10 cellular contexts compared by ENCODE assay signal in the genomic region with DNA sequence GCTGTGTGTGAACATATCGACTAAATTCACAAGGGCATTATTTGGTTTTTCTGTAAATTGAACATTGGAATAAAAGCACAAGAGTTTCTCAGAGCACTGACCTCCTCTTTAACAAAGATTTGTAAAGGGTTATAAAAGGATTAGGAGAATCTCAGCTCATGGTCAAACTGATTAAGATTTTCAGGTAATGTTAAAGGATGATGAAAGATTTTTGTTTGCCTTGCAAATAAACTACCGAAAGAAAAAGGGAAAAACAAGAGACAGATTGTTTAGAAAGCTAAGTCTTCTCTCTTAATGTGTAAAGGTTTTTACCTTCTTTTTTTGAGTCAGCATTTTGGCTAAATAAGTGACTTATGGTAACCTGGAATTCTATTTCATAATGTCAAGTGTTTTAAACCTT.
"Had no signal": no experiment of that assay in that cellular context is flagged by ENCODE, and none has a peak within 500 bp of the region (broad histone marks: within the 10 kb centered on the region; RNA-seq: fewer than 3 reads in every experiment).

No MANE protein-coding gene starts in this region.

- H3K4me2 ChIP-seq: GM23338, KMS-11 had no signal

- H2AFZ ChIP-seq: GM23338 had no signal

- H3K4me3 ChIP-seq: GM23338 had no signal

- DNase-seq: H9, HFFc6, Karpas-422, KBM-7 had no signal

- ATAC-seq: GM23338, HCT116 had no signal

- H3K27ac ChIP-seq: KMS-11 had no signal

- FAIRE-seq: H1, H54, HTR-8/SVneo had no signal

- H3K9ac ChIP-seq: KMS-11 had no signal
